Comparison of ENCODE assay signal across 16 cellular contexts in the genomic region with DNA sequence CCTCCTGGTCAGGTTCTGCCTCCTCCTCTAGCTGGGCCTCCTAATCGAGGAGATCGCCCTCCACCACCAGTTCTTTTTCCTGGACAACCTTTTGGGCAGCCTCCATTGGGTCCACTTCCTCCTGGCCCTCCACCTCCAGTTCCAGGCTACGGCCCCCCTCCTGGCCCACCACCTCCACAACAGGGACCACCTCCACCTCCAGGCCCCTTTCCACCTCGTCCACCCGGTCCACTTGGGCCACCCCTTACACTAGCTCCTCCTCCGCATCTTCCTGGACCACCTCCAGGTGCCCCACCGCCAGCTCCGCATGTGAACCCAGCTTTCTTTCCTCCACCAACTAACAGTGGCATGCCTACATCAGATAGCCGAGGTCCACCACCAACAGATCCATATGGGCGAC.
"Had no signal": no experiment of that assay in that cellular context is flagged by ENCODE, and none has a peak within 500 bp of the region (broad histone marks: within the 10 kb centered on the region; RNA-seq: fewer than 3 reads in every experiment).

No MANE protein-coding gene starts in this region.

- H2AFZ ChIP-seq: hepatocyte, parathyroid adenoma had no signal

- H3K9ac ChIP-seq: parathyroid adenoma had no signal

- ATAC-seq: activated CD4-positive, alpha-beta T cell treated with anti-CD3 and anti-CD28 coated beads for 36 hours; activated T-helper 17 cell treated with anti-CD3 and anti-CD28 coated beads, Interleukin-2, amount 50 U/mL, for 72 hours; esophagus mucosa; upper lobe of right lung had no signal

- H3K27ac Mint-ChIP-seq: activated CD4-positive, alpha-beta T cell treated with anti-CD3 and anti-CD28 coated beads for 36 hours; activated T-helper 17 cell treated with anti-CD3 and anti-CD28 coated beads, Interleukin-2, amount 50 U/mL, for 72 hours; stimulated activated naive CD8-positive, alpha-beta T cell treated with anti-CD3 and anti-CD28 coated beads, Interleukin-15, Interleukin-2, amounts not matched to agents 100 ng/mL and 50 ng/mL, for 24 hours had no signal

- H3K9me3 ChIP-seq: suprapubic skin, upper lobe of right lung had no signal

- H3K9me3 Mint-ChIP-seq: activated T-helper 17 cell treated with anti-CD3 and anti-CD28 coated beads, Interleukin-2, amount 50 U/mL, for 72 hours; stimulated activated naive CD8-positive, alpha-beta T cell treated with anti-CD3 and anti-CD28 coated beads, Interleukin-15, Interleukin-2, amounts not matched to agents 100 ng/mL and 50 ng/mL, for 24 hours had no signal

- H3K4me1 ChIP-seq: parathyroid adenoma, suprapubic skin, upper lobe of right lung had no signal

- DNase-seq: activated CD4-positive, alpha-beta T cell treated with anti-CD3 and anti-CD28 coated beads for 36 hours; activated CD8-positive, alpha-beta memory T cell treated with anti-CD3 and anti-CD28 coated beads, Interleukin-2, amount 50 U/mL, for 48 hours; activated naive CD4-positive, alpha-beta T cell treated with Interleukin-2 at 50 U/mL for 16 hours; dorsolateral prefrontal cortex; islet precursor cell; retina; stimulated activated CD4-positive, alpha-beta T cell treated with anti-CD3 and anti-CD28 coated beads, Interleukin-4, amount 100 ng/mL, for 1 hour; upper lobe of right lung; WERI-Rb-1 had no signal

- H3K27me3 Mint-ChIP-seq: activated CD4-positive, alpha-beta T cell treated with anti-CD3 and anti-CD28 coated beads for 36 hours; activated T-helper 17 cell treated with anti-CD3 and anti-CD28 coated beads, Interleukin-2, amount 50 U/mL, for 72 hours; stimulated activated naive CD8-positive, alpha-beta T cell treated with anti-CD3 and anti-CD28 coated beads, Interleukin-15, Interleukin-2, amounts not matched to agents 100 ng/mL and 50 ng/mL, for 24 hours had no signal

- H3K4me3 ChIP-seq: dorsolateral prefrontal cortex, hepatocyte, lung, suprapubic skin, upper lobe of right lung had no signal

- H3K4me3 Mint-ChIP-seq: activated CD4-positive, alpha-beta T cell treated with anti-CD3 and anti-CD28 coated beads for 36 hours; activated T-helper 17 cell treated with anti-CD3 and anti-CD28 coated beads, Interleukin-2, amount 50 U/mL, for 72 hours; stimulated activated naive CD8-positive, alpha-beta T cell treated with anti-CD3 and anti-CD28 coated beads, Interleukin-15, Interleukin-2, amounts not matched to agents 100 ng/mL and 50 ng/mL, for 24 hours had no signal

- H3K4me2 ChIP-seq: hepatocyte had no signal

- H3K27ac ChIP-seq: dorsolateral prefrontal cortex, hepatocyte, parathyroid adenoma, suprapubic skin, upper lobe of right lung, WERI-Rb-1 had no signal

- H3K27me3 ChIP-seq: dorsolateral prefrontal cortex, hepatocyte, suprapubic skin, upper lobe of right lung had no signal
